36 cellular contexts compared by ENCODE assay signal in the genomic region with DNA sequence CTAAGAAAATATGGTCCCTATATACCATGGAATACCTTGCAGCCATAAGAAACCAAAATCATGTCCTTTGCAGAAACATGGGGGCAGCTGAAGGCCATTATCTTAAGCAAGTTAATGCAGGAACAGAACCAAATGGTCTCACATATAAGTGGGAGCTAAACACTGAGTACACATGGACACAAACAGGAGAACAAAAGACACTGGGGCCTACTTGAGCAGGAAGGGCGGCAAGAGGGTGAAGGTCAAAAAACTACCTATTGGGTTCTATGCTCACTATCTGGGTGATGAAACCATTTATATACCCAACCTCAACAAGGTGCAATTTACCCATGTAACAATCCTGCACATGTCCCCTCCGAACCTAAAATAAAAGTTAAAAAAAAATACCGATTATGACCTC.
"Had no signal": no experiment of that assay in that cellular context is flagged by ENCODE, and none has a peak within 500 bp of the region (broad histone marks: within the 10 kb centered on the region; RNA-seq: fewer than 3 reads in every experiment).

No MANE protein-coding gene starts in this region.

- H2AFZ ChIP-seq: PC-9 had no signal

- H3K4me2 ChIP-seq: KMS-11, PC-9 had no signal

- H3K27me3 ChIP-seq: brain microvascular endothelial cell had no signal

- H3K27ac ChIP-seq: brain microvascular endothelial cell, KMS-11, PC-9, RWPE1, WERI-Rb-1 had no signal

- H3K36me3 ChIP-seq: brain microvascular endothelial cell, WERI-Rb-1 had no signal

- DNase-seq: activated CD4-positive, alpha-beta memory T cell treated with anti-CD3 and anti-CD28 coated beads, Interleukin-2, amount 10 ng/mL, durations not matched to agents 7 days and 5 days; activated CD4-positive, alpha-beta T cell treated with anti-CD3 and anti-CD28 coated beads for 1 hour; activated CD4-positive, alpha-beta T cell treated with anti-CD3 and anti-CD28 coated beads for 48 hours; activated CD4-positive, CD25-positive, alpha-beta regulatory T cell; activated CD8-positive, alpha-beta memory T cell treated with anti-CD3 and anti-CD28 coated beads for 24 hours; activated CD8-positive, alpha-beta memory T cell treated with anti-CD3 and anti-CD28 coated beads, Interleukin-2, amount 10 ng/mL, durations not matched to agents 7 days and 5 days; activated CD8-positive, alpha-beta memory T cell treated with anti-CD3 and anti-CD28 coated beads, Interleukin-2, amount 50 U/mL, for 48 hours; activated effector memory CD4-positive, alpha-beta T cell treated with Interleukin-2 at 50 U/mL for 16 hours; activated naive CD4-positive, alpha-beta T cell treated with anti-CD3 and anti-CD28 coated beads, Interleukin-2, amount 10 ng/mL, durations not matched to agents 7 days and 5 days; activated naive CD8-positive, alpha-beta T cell treated with anti-CD3 and anti-CD28 coated beads for 36 hours; activated T-cell treated with anti-CD3 and anti-CD28 coated beads, Interleukin-2, amount 50 U/mL, for 48 hours; amniotic stem cell; aorta; brain microvascular endothelial cell; central memory CD4-positive, alpha-beta T cell; MM.1S; MV-4-11; NCI-H1105; NCI-H1417 treated with DMSO at 0.1 percent for 48 hours; NCI-H187 treated with DMSO at 0.1 percent for 48 hours; NCI-H2081; NCI-H510A; NCI-H526; PC-9; SIG-M5; SW 1271; T-helper 1 cell; T-helper 2 cell; T-helper 9 cell; WERI-Rb-1 had no signal

- H3K9ac ChIP-seq: KMS-11 had no signal

- H3K4me3 ChIP-seq: PC-9 had no signal

- ATAC-seq: activated CD8-positive, alpha-beta memory T cell treated with anti-CD3 and anti-CD28 coated beads, Interleukin-2, amount 10 ng/mL, durations not matched to agents 7 days and 5 days; Right ventricle myocardium inferior; SK-N-SH treated with all-trans-retinoic acid at 6 μM for 48 hours had no signal

- FAIRE-seq: colon, RCC 7860 had no signal
